In genomic region chr1:57889686-57890360, GRCh38 we compare ENCODE assay signal across 31 cellular contexts.
DNase-seq lines count a peak whose midpoint lies in the region; ATAC-seq and TF ChIP-seq lines count a peak whose summit lies in the region.
"Had no signal": no experiment of that assay in that cellular context is flagged by ENCODE, and none has a peak within 500 bp of the region (broad histone marks: within the 10 kb centered on the region; RNA-seq: fewer than 3 reads in every experiment).

No MANE protein-coding gene starts in this region.

- H3K9me3 ChIP-seq in spleen (no peaks in the 10 kb centered on the region), right cardiac atrium (ENCODE audit: control insufficient read depth, low read length) (no peaks in the 10 kb centered on the region)

- intact Hi-C loops in spleen (cut with DNase I; ENCODE audit: low total_unique reads): no loop called here
- intact Hi-C loops in right cardiac atrium (cut with DNase I): no loop called here

- CTCF ChIA-PET in BJ (lab: Yijun Ruan, JAX): no interaction called here

- TF ChIP-seq CTCF in BJ (IDR thresholded peaks at IDR 0.05; ENCODE audit: insufficient read depth, low read depth, low read length) (no peak), astrocyte of the spinal cord (IDR thresholded peaks at IDR 0.05; ENCODE audit: low read depth, low read length) (no peak), spleen (IDR thresholded peaks at IDR 0.05 in 8 of 11, conservative IDR thresholded peaks at IDR 0.05 in 3 of 11) (no peak)

- H3K27me3 ChIP-seq in BJ (ENCODE audit: control insufficient read depth, insufficient read depth, low read length): no peaks in the 10 kb centered on the region
- H3K27me3 ChIP-seq in spleen (replicated peaks in 1 of 7): no peaks in the 10 kb centered on the region
- no peaks in the 10 kb centered on the region for H3K27me3 ChIP-seq in right cardiac atrium (ENCODE audit: control insufficient read depth, insufficient read depth)

- H3K4me3 ChIP-seq in BJ (ENCODE audit: low read depth, low read length) (no peak overlapping the region), astrocyte of the spinal cord (ENCODE audit: low read depth, low read length) (no peak overlapping the region), spleen (no peak overlapping the region), right cardiac atrium (ENCODE audit: low read length) (no peak overlapping the region)
- H3K4me3 ChIP-seq: lung had no signal

- POLR2A ChIA-PET in BJ (lab: Charles Lee): no interaction called here

- no peaks in the 10 kb centered on the region for H3K4me1 ChIP-seq in spleen
- H3K4me1 ChIP-seq in right cardiac atrium (ENCODE audit: control insufficient read depth, insufficient read depth, low read length): no peaks in the 10 kb centered on the region

- ATAC-seq in GM21528 (IDR thresholded peaks at IDR 0.05; ENCODE audit: low FRiP score, unreplicated experiment) (no peak), right cardiac atrium (no peak), GM21367 (IDR thresholded peaks at IDR 0.05; ENCODE audit: unreplicated experiment) (no peak)
- ATAC-seq: activated naive CD4-positive, alpha-beta T cell treated with anti-CD3 and anti-CD28 coated beads, Interleukin-2, amount 50 U/mL, for 72 hours; esophagus mucosa; HepG2; left cardiac atrium; naive thymus-derived CD8-positive, alpha-beta T cell; PC-3; stimulated activated memory B cell treated with anti-CD40 and anti-IgM and Interleukin-4, amounts not matched to agents 10 μg/mL and 1 μg/mL and 100 μg/mL, for 72 hours had no signal

- H3K27ac ChIP-seq in spleen (no peak overlapping the region), right cardiac atrium (ENCODE audit: low read length) (no peak overlapping the region)
- H3K27ac ChIP-seq: C4-2B, VCaP had no signal

- WGBS in spleen, 5 donors: 59 to 80% (median 67%) methylated on average over 7 of the region's 7 CpGs
- 56% methylated on average over 7 of the region's 7 CpGs for WGBS in right cardiac atrium

- no peaks in the 10 kb centered on the region for H3K36me3 ChIP-seq in BJ (ENCODE audit: control insufficient read depth, insufficient read depth, low read length)
- no peaks in the 10 kb centered on the region for H3K36me3 ChIP-seq in spleen

- TF ChIP-seq POLR2A in spleen (IDR thresholded peaks at IDR 0.05): no peak

- in situ Hi-C loops in astrocyte of the spinal cord (cut with HindIII; ENCODE audit: low sequenced_read_pairs): no loop called here

- peak; percentile 10 for DNase-seq in BJ (ENCODE audit: low read depth)
- peak; percentile 9 for DNase-seq in HK-2 (ENCODE audit: unreplicated experiment)
- peak; percentile 49 for DNase-seq in astrocyte of the spinal cord (ENCODE audit: low read depth, low spot score)
- peak; percentile 4 for DNase-seq in iris pigment epithelial cell (ENCODE audit: low read depth)
- no peak for DNase-seq in spleen
- DNase-seq in right cardiac atrium: no peak
- DNase-seq: activated CD4-positive, alpha-beta T cell treated with anti-CD3 and anti-CD28 coated beads for 4 hours; activated CD8-positive, alpha-beta memory T cell treated with anti-CD3 and anti-CD28 coated beads for 24 hours; activated T-cell treated with anti-CD3 and anti-CD28 coated beads for 4 hours; central memory CD4-positive, alpha-beta T cell; DMS79; GF-D8; left cardiac atrium; MV-4-11; naive thymus-derived CD8-positive, alpha-beta T cell; NCI-H1436; NCI-H2081 treated with DMSO at 0.1 percent for 48 hours; NCI-H226; NCI-H526 treated with DMSO at 0.1 percent for 48 hours; occipital lobe; PC-3; trophoblast cell had no signal

Comparison
In these comparisons a context has a peak if more than half of its experiments do, and no peak if none do; other contexts are left out.
1. DNase-seq: peak in BJ (single experiment), HK-2 (single experiment), astrocyte of the spinal cord (single experiment) and iris pigment epithelial cell (single experiment); none in spleen (single experiment) and right cardiac atrium (0 of 3).